Comparison of ENCODE assay signal across 19 cellular contexts in genomic region chr2:241939541-241939940, GRCh38.
"Had no signal": no experiment of that assay in that cellular context is flagged by ENCODE, and none has a peak within 500 bp of the region (broad histone marks: within the 10 kb centered on the region; RNA-seq: fewer than 3 reads in every experiment).

No MANE protein-coding gene starts in this region.

- H3K4me1 Mint-ChIP-seq: natural killer cell had no signal

- H3K9me3 ChIP-seq: body of pancreas, lower lobe of right lung, ovary, prostate gland, thoracic aorta, upper lobe of left lung had no signal

- H3K27ac Mint-ChIP-seq: natural killer cell, WTC11 had no signal

- ATAC-seq: body of pancreas, lower lobe of right lung, natural killer cell, WTC11 had no signal

- H3K4me1 ChIP-seq: lower lobe of right lung, prostate gland, upper lobe of left lung had no signal

- H3K36me3 Mint-ChIP-seq: natural killer cell had no signal

- H3K4me3 ChIP-seq: body of pancreas, cardiac muscle cell, lower lobe of right lung, ovary, prostate gland, spleen, thoracic aorta, upper lobe of left lung had no signal

- H3K36me3 ChIP-seq: cardiac muscle cell, lower lobe of right lung, ovary, prostate gland, thoracic aorta, upper lobe of left lung had no signal

- H3K9me3 Mint-ChIP-seq: natural killer cell had no signal

- DNase-seq: activated CD4-positive, alpha-beta T cell treated with anti-CD3 and anti-CD28 coated beads, Interleukin-2, amount 50 U/mL, for 4 hours; activated T-cell treated with anti-CD3 and anti-CD28 coated beads for 4 hours; anterior cingulate cortex; body of pancreas; effector memory CD4-positive, alpha-beta T cell; foreskin melanocyte; kidney; lower lobe of right lung; natural killer cell; ovary; spleen; stimulated activated CD4-positive, alpha-beta T cell treated with anti-CD3 and anti-CD28 coated beads, Interleukin-4, amount 100 ng/mL, for 1 hour; stimulated activated naive CD4-positive, alpha-beta T cell treated with Interleukin-2 at 50 U/mL for 16 hours; T1000; upper lobe of left lung had no signal

- H3K27ac ChIP-seq: cardiac muscle cell, lower lobe of right lung, ovary, prostate gland, spleen, thoracic aorta, upper lobe of left lung had no signal

- H3K4me3 Mint-ChIP-seq: natural killer cell, WTC11 had no signal

- H3K27me3 ChIP-seq: body of pancreas, cardiac muscle cell, ovary, spleen, upper lobe of left lung had no signal
